In the genomic region with DNA sequence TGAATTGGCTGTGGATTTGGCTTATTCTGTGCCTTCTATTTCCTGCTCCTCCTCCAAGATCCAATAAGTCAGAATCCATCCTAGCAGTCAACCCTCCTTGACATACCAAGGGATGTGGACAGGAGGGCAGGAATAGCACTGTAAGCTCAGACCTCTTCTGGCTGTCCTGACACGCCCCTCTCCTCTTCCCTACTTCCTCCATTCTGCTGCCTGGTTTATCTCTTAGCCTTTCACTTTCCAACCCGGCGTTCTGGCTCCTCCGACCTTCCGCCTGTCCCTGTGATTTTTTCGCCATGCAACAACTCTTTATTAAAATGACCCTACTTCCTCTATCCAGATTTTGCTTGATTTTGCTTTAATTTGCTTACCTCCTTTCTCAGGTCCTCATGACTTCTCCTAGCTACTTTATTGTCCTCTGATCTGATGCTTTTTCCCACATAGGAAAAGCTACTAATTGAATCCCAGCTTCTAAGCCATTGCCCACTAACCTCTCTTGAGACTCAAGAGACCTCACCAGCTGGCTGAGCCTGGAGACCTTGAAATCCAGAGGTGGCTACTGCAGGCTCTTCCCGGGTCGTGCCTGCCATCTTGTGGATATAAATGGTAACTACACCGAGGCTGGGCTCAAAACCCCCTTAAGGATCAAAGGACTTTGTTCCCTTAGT, we compare ENCODE assay signal across 8 cellular contexts.
DNase-seq lines count a peak whose midpoint lies in the region; ATAC-seq and TF ChIP-seq lines count a peak whose summit lies in the region.

No MANE protein-coding gene starts in this region.

- H3K36me3 ChIP-seq in tibial artery: no peaks in the 10 kb centered on the region

- intact Hi-C loops in activated CD8-positive, alpha-beta T cell treated with anti-CD3 and anti-CD28 coated beads for 36 hours (cut with micrococcal nuclease): no loop called here
- intact Hi-C loops in natural killer cell (cut with micrococcal nuclease) (loop anchor here (5.0 kb wide), 1 partner anchor 950 kb away; no protein-coding TSS in a partner anchor), tibial artery (cut with DNase I; ENCODE audit: low total_unique reads) (no loop called here)

- H3K4me3 ChIP-seq in tibial artery: no peak overlapping the region

- H3K27me3 ChIP-seq in tibial artery: no peaks in the 10 kb centered on the region

- DNase-seq in NCI-H510A treated with DMSO at 0.1 percent for 48 hours (lab: John Stamatoyannopoulos, UW): peak; percentile 92
- peak; percentile 68 for DNase-seq in activated CD8-positive, alpha-beta T cell treated with anti-CD3 and anti-CD28 coated beads for 36 hours
- DNase-seq in natural killer cell: peak; percentile 22
- DNase-seq in tibial artery: peak; percentile 49 to 64

- CTCF ChIA-PET in activated CD8-positive, alpha-beta T cell treated with anti-CD3 and anti-CD28 coated beads for 36 hours (lab: Charles Lee): interaction anchor here (0.6 to 5.3 kb wide), 15 partner anchors 9 to 1062 kb away, joined by 3 to 49 read pairs (median 3); no protein-coding TSS in a partner anchor

- H3K9me3 Mint-ChIP-seq in activated CD8-positive, alpha-beta T cell treated with anti-CD3 and anti-CD28 coated beads for 36 hours: no peaks in the 10 kb centered on the region
- H3K9me3 Mint-ChIP-seq in natural killer cell: no peaks in the 10 kb centered on the region

- ATAC-seq in GM18907 (IDR thresholded peaks at IDR 0.05; ENCODE audit: unreplicated experiment) (peak; percentile 82), HG03175 (IDR thresholded peaks at IDR 0.05; ENCODE audit: unreplicated experiment) (peak; percentile 74), esophagus mucosa (peak; percentile 60), natural killer cell (peak in 2 of 3 donors; percentile 64 to 65)
- peak; percentile 78 for ATAC-seq in activated CD8-positive, alpha-beta T cell treated with anti-CD3 and anti-CD28 coated beads for 36 hours

- H3K4me3 Mint-ChIP-seq in activated CD8-positive, alpha-beta T cell treated with anti-CD3 and anti-CD28 coated beads for 36 hours: no peak overlapping the region
- peak overlapping the region; percentile 18 for H3K4me3 Mint-ChIP-seq in natural killer cell

- no peaks in the 10 kb centered on the region for H3K36me3 Mint-ChIP-seq in activated CD8-positive, alpha-beta T cell treated with anti-CD3 and anti-CD28 coated beads for 36 hours (ENCODE audit: low read depth)
- H3K36me3 Mint-ChIP-seq in natural killer cell: no peaks in the 10 kb centered on the region

- peaks cover 2% of the 10 kb centered on the region for H3K27me3 Mint-ChIP-seq in activated CD8-positive, alpha-beta T cell treated with anti-CD3 and anti-CD28 coated beads for 36 hours
- peaks cover 0 to 4% of the 10 kb centered on the region in 2 donors for H3K27me3 Mint-ChIP-seq in natural killer cell (ENCODE audit: low read depth in 2 of 2)

- no peaks in the 10 kb centered on the region for H3K4me1 ChIP-seq in tibial artery

- H3K27ac ChIP-seq in C4-2B (no peak overlapping the region), tibial artery (no peak overlapping the region)

- POLR2A ChIA-PET in activated CD8-positive, alpha-beta T cell treated with anti-CD3 and anti-CD28 coated beads for 36 hours (lab: Charles Lee): no interaction called here

- TF ChIP-seq CTCF in C4-2B (conservative IDR thresholded peaks at IDR 0.05): peak; percentile 91
- peak; percentile 77 for TF ChIP-seq CTCF in activated CD8-positive, alpha-beta T cell treated with anti-CD3 and anti-CD28 coated beads for 36 hours (IDR thresholded peaks at IDR 0.05)
- peak; percentile 68 for TF ChIP-seq CTCF in natural killer cell (IDR thresholded peaks at IDR 0.05)
- peak; percentile 69 to 75 for TF ChIP-seq CTCF in tibial artery (IDR thresholded peaks at IDR 0.05)

- H3K27ac Mint-ChIP-seq in activated CD8-positive, alpha-beta T cell treated with anti-CD3 and anti-CD28 coated beads for 36 hours: no peak overlapping the region
- H3K27ac Mint-ChIP-seq in natural killer cell: peak overlapping the region in 1 of 2 donors; percentile 1

- no peaks in the 10 kb centered on the region for H3K9me3 ChIP-seq in tibial artery

- peaks cover 19% of the 10 kb centered on the region for H3K4me1 Mint-ChIP-seq in activated CD8-positive, alpha-beta T cell treated with anti-CD3 and anti-CD28 coated beads for 36 hours (ENCODE audit: low read depth)
- peaks cover 21% of the 10 kb centered on the region in 2 donors for H3K4me1 Mint-ChIP-seq in natural killer cell

Comparison
In these comparisons a context has a peak if more than half of its experiments do, and no peak if none do; other contexts are left out.
1. DNase-seq: peak in every context shown above with its lines; median percentile 92 in NCI-H510A treated with DMSO at 0.1 percent for 48 hours; 68 in activated CD8-positive, alpha-beta T cell treated with anti-CD3 and anti-CD28 coated beads for 36 hours; 56 in tibial artery; 22 in natural killer cell.